In the genomic region with DNA sequence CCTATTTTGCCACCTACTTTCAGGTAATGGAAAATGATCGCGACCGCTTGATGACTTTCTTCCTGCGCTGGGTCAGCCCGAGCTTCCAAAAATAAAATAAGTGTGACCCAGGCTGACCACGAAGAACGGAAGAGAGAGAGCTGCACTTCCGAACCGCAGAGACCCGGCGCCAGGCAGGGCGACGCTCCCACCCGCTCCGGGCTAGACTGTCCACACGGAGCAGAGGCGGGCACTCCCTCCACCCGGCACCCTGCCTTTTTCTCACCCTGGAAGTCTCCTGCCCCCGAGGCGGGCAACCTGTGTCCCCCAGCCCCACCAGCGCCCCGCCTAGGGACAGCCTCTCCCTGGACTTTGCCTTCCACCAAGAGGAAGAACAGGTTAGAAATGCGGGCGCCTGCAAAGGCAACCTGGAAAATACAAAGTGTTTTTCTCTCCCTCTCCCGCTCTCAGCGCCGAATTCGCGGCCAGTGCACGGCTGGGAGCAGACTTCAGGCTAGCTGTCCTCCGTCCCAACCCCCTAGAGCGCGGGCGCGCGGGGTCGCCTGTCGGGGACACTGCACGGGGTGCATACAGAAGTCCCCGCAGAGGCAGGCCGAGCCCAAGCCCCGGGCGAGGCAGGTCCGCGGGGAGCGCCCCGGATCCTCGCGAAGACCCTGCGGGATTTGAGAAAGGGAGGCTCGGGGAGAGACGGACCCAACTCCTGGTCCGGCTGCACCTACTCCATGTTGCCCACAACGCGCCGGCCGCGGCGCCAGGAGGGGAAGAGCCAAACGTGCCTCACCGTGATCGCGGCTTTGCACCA, we compare ENCODE assay signal across 8 cellular contexts. TPM values are rescaled to one million over a fixed set of nuclear protein-coding genes. Genes with fewer than 3 reads are reported as not detected.
A peak's percentile ranks its signal among the peaks of the same experiment; 100 is the strongest.
DNase-seq lines count a peak whose midpoint lies in the region; ATAC-seq, FAIRE-seq and TF ChIP-seq lines count a peak whose summit lies in the region.

No MANE protein-coding gene starts in this region.

- TF ChIP-seq CTCF in GM23338 (conservative IDR thresholded peaks at IDR 0.05; ENCODE audit: low read depth in 2 of 2): no peak
- no peak for TF ChIP-seq CTCF in PC-3 (conservative IDR thresholded peaks at IDR 0.05; ENCODE audit: low read depth, low read length)
- no peak for TF ChIP-seq CTCF in bronchial epithelial cell (IDR thresholded peaks at IDR 0.05; ENCODE audit: insufficient read depth, low read length, severe bottlenecking)
- TF ChIP-seq CTCF in kidney epithelial cell (IDR thresholded peaks at IDR 0.05; ENCODE audit: insufficient read depth, low read length, poor library complexity, severe bottlenecking): no peak

- H2AFZ ChIP-seq in GM23338: no peak overlapping the region
- H2AFZ ChIP-seq in PC-3 (ENCODE audit: low read length): 0 out of 2 replicates have a peak overlapping the region, but pooled peaks have one; percentile 50

- peaks cover 38% of the 10 kb centered on the region for H3K4me1 Mint-ChIP-seq in GM23338
- H3K4me1 Mint-ChIP-seq in stimulated activated memory B cell treated with anti-CD40 and anti-IgM and Interleukin-4, amounts not matched to agents 10 μg/mL and 1 μg/mL and 100 μg/mL, for 72 hours: peaks cover 22% of the 10 kb centered on the region

- H3K79me2 ChIP-seq in GM23338 (replicated peaks; ENCODE audit: insufficient read depth) (peaks cover 58% of the 10 kb centered on the region), PC-3 (ENCODE audit: low read length) (peaks cover 58% of the 10 kb centered on the region)

- H3K27ac ChIP-seq in GM23338 (ENCODE audit: low read depth) (peak overlapping the region; percentile 100), PC-3 (ENCODE audit: low read length) (peak overlapping the region; percentile 91)

- intact Hi-C loops in PC-3 (cut with micrococcal nuclease): loop anchor here (1.0 to 10.0 kb wide), 7 partner anchors 115 to 637 kb away; no protein-coding TSS in a partner anchor

- H3K4me3 ChIP-seq in GM23338: peak overlapping the region; percentile 77
- peak overlapping the region; percentile 99 for H3K4me3 ChIP-seq in PC-3 (ENCODE audit: low read length)
- H3K4me3 ChIP-seq in bronchial epithelial cell (ENCODE audit: low read depth, low read length): peak overlapping the region; percentile 83
- H3K4me3 ChIP-seq in kidney epithelial cell (ENCODE audit: low read depth, low read length): peak overlapping the region; percentile 85

- H3K9me2 ChIP-seq in GM23338 (ENCODE audit: insufficient read depth): no peaks in the 10 kb centered on the region
- H3K9me2 ChIP-seq in PC-3 (replicated peaks; ENCODE audit: low read length): no peaks in the 10 kb centered on the region

- H4K20me1 ChIP-seq in GM23338 (replicated peaks; ENCODE audit: insufficient read depth) (peaks cover 42% of the 10 kb centered on the region), PC-3 (ENCODE audit: low read length) (peaks cover 51% of the 10 kb centered on the region)

- H3K9me3 Mint-ChIP-seq in GM23338: peaks cover 3% of the 10 kb centered on the region; the same call in 1 of the 3 replicates
- no peaks in the 10 kb centered on the region for H3K9me3 Mint-ChIP-seq in stimulated activated memory B cell treated with anti-CD40 and anti-IgM and Interleukin-4, amounts not matched to agents 10 μg/mL and 1 μg/mL and 100 μg/mL, for 72 hours

- H3K9me3 ChIP-seq in PC-3 (ENCODE audit: low read length): no peaks in the 10 kb centered on the region

- H3K4me3 Mint-ChIP-seq in GM23338: no peak overlapping the region
- no peak overlapping the region for H3K4me3 Mint-ChIP-seq in stimulated activated memory B cell treated with anti-CD40 and anti-IgM and Interleukin-4, amounts not matched to agents 10 μg/mL and 1 μg/mL and 100 μg/mL, for 72 hours

- POLR2A ChIA-PET in PC-3 (lab: Charles Lee; ENCODE audit: unreplicated experiment): interaction anchor here (0.7 kb wide), 1 partner anchor 254 kb away, joined by 3 read pairs; no protein-coding TSS in a partner anchor

- ATAC-seq in GM23338: peak; percentile 5
- no peak for ATAC-seq in PC-3
- ATAC-seq in stimulated activated memory B cell treated with anti-CD40 and anti-IgM and Interleukin-4, amounts not matched to agents 10 μg/mL and 1 μg/mL and 100 μg/mL, for 72 hours: peak; percentile 10
- ATAC-seq in HG03520 (IDR thresholded peaks at IDR 0.05; ENCODE audit: unreplicated experiment): no peak

- peak; percentile 10 for DNase-seq in DMS53 treated with DMSO at 0.1 percent for 48 hours (lab: John Stamatoyannopoulos, UW; ENCODE audit: unreplicated experiment)
- peak; percentile 31 for DNase-seq in GM23338 (ENCODE audit: low spot score)
- peak; percentile 30 for DNase-seq in PC-3
- no peak for DNase-seq in bronchial epithelial cell (ENCODE audit: low read depth)
- DNase-seq in kidney epithelial cell (ENCODE audit: low read depth): no peak
- no peak for DNase-seq in NCI-H1694 (lab: John Stamatoyannopoulos, UW)

- H3K36me3 Mint-ChIP-seq in GM23338 (ENCODE audit: low read depth): peaks cover 11% of the 10 kb centered on the region
- H3K36me3 Mint-ChIP-seq in stimulated activated memory B cell treated with anti-CD40 and anti-IgM and Interleukin-4, amounts not matched to agents 10 μg/mL and 1 μg/mL and 100 μg/mL, for 72 hours: no peaks in the 10 kb centered on the region

- H3K36me3 ChIP-seq in GM23338 (ENCODE audit: insufficient read depth): peaks cover 20% of the 10 kb centered on the region
- H3K36me3 ChIP-seq in PC-3 (ENCODE audit: low read depth, low read length): peaks cover 18% of the 10 kb centered on the region
- peaks cover 4% of the 10 kb centered on the region for H3K36me3 ChIP-seq in bronchial epithelial cell (ENCODE audit: control insufficient read depth, insufficient read depth, low read length)
- H3K36me3 ChIP-seq in kidney epithelial cell (ENCODE audit: control insufficient read depth, insufficient read depth, low read length): peaks cover 2% of the 10 kb centered on the region

- peak overlapping the region; percentile 99 for H3K27ac Mint-ChIP-seq in GM23338
- H3K27ac Mint-ChIP-seq in stimulated activated memory B cell treated with anti-CD40 and anti-IgM and Interleukin-4, amounts not matched to agents 10 μg/mL and 1 μg/mL and 100 μg/mL, for 72 hours: no peak overlapping the region

- BruUV-seq in PC-3 (replicated peaks; lab: Mats Ljungman, UMichigan): TSS peak; percentile 51

- H3K9ac ChIP-seq in PC-3 (ENCODE audit: low read length): peak overlapping the region; percentile 99

- no peak for FAIRE-seq in bronchial epithelial cell (lab: Jason Lieb, UNC)

- peak overlapping the region; percentile 89 for H3K4me2 ChIP-seq in GM23338
- peak overlapping the region; percentile 93 for H3K4me2 ChIP-seq in PC-3 (ENCODE audit: low read length)

- CTCF ChIA-PET in PC-3 (lab: Charles Lee): interaction anchor here (0.8 to 1.3 kb wide), 2 partner anchors 403 to 709 kb away, joined by 5 to 8 read pairs; no protein-coding TSS in a partner anchor

- peaks cover 44% of the 10 kb centered on the region for H3K4me1 ChIP-seq in GM23338 (ENCODE audit: insufficient read depth)
- peaks cover 29% of the 10 kb centered on the region for H3K4me1 ChIP-seq in PC-3 (ENCODE audit: insufficient read depth, low read length)

- H3K27me3 Mint-ChIP-seq in GM23338 (ENCODE audit: insufficient read depth, low read depth, poor library complexity): peaks cover 17% of the 10 kb centered on the region
- H3K27me3 Mint-ChIP-seq in stimulated activated memory B cell treated with anti-CD40 and anti-IgM and Interleukin-4, amounts not matched to agents 10 μg/mL and 1 μg/mL and 100 μg/mL, for 72 hours: peaks cover 8% of the 10 kb centered on the region

- H3K27me3 ChIP-seq in GM23338 (ENCODE audit: insufficient read depth) (peaks cover 9% of the 10 kb centered on the region; the same call in 1 of the 2 replicates), PC-3 (ENCODE audit: low read length) (no peaks in the 10 kb centered on the region), bronchial epithelial cell (ENCODE audit: control insufficient read depth, insufficient read depth, low read length) (no peaks in the 10 kb centered on the region), kidney epithelial cell (ENCODE audit: control insufficient read depth, insufficient read depth, low read length) (no peaks in the 10 kb centered on the region)

- H3F3A ChIP-seq in GM23338 (replicated peaks; ENCODE audit: low read depth): peaks cover 4% of the 10 kb centered on the region
- H3F3A ChIP-seq in PC-3 (ENCODE audit: low read length, unreplicated experiment): no peaks in the 10 kb centered on the region

TF ChIP-seq in GM23338, 12 proteins besides CTCF, POLR2A, EP300 and RAD21 (continues in another document):
- TF ChIP-seq JUNB (IDR thresholded peaks at IDR 0.05; ENCODE audit: unreplicated experiment) (no peak), ZNF114 (CRISPR knock-in tag; IDR thresholded peaks at IDR 0.05) (no peak), NANOG (IDR thresholded peaks at IDR 0.05; ENCODE audit: borderline replicate concordance) (no peak), CREB1 (CRISPR knock-in tag; IDR thresholded peaks at IDR 0.05; ENCODE audit: low read depth) (no peak)
- TF ChIP-seq, protein P1, sequence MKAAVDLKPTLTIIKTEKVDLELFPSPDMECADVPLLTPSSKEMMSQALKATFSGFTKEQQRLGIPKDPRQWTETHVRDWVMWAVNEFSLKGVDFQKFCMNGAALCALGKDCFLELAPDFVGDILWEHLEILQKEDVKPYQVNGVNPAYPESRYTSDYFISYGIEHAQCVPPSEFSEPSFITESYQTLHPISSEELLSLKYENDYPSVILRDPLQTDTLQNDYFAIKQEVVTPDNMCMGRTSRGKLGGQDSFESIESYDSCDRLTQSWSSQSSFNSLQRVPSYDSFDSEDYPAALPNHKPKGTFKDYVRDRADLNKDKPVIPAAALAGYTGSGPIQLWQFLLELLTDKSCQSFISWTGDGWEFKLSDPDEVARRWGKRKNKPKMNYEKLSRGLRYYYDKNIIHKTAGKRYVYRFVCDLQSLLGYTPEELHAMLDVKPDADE (IDR thresholded peaks at IDR 0.05): no peak

RNA-seq across cellular contexts. Expression of a gene that starts 0.9 kb away (rescaled TPM):
- total RNA-seq in GM23338 (2014; rRNA removed; shearing (Covaris generic)): 39.1 and 47.3 TPM in 2 replicates
- 21.5 and 26.9 TPM in 2 replicates for polyA plus RNA-seq in GM23338 (2016; fragmentation: Nextera tagmentation; extraction: Ambion mirVana)
- 16.5 and 19.0 TPM in 2 replicates for total RNA-seq in PC-3 (2014; rRNA removed)
- total RNA-seq in bronchial epithelial cell: 3.1 and 4.7 TPM in 2 replicates
- total RNA-seq in kidney epithelial cell: 18.1 and 20.9 TPM in 2 replicates

Comparison
In these comparisons a context has a peak if more than half of its experiments do, and no peak if none do; other contexts are left out.
1. DNase-seq: peak in DMS53 treated with DMSO at 0.1 percent for 48 hours (single experiment), GM23338 (single experiment) and PC-3 (single experiment); none in bronchial epithelial cell (single experiment), kidney epithelial cell (single experiment) and NCI-H1694 (single experiment).
2. ATAC-seq: peak in GM23338 (single experiment) and stimulated activated memory B cell treated with anti-CD40 and anti-IgM and Interleukin-4, amounts not matched to agents 10 μg/mL and 1 μg/mL and 100 μg/mL, for 72 hours (single experiment); none in PC-3 (single experiment) and HG03520 (single experiment).
3. Peak in every context shown above with its lines, with median percentiles within 50 percentile points of each other: H3K4me3 ChIP-seq.